In the genomic region with DNA sequence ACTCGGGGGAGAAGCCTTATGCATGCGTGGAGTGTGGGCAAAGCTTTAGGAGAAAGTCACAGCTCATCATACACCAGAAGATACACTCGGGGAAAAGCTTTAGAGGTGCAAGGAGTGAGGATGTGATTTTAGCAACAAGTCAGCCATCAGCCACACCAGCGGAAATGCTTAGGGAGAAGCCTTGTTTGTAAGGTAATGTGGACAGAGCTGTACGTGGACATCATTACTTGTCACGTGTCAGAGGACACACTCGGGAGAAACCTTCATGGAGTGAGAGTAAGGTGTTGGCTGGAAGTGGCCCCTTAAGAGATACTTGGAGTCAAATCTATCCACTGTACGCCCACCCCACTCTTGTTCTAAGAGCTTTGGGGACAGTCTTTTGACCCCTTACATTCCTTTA, we compare ENCODE assay signal across 17 cellular contexts. TPM values are rescaled to one million over a fixed set of nuclear protein-coding genes. Genes with fewer than 3 reads are reported as not detected.
A peak's percentile ranks its signal among the peaks of the same experiment; 100 is the strongest.
DNase-seq lines count a peak whose midpoint lies in the region; ATAC-seq and TF ChIP-seq lines count a peak whose summit lies in the region.
"Had no signal": no experiment of that assay in that cellular context is flagged by ENCODE, and none has a peak within 500 bp of the region (broad histone marks: within the 10 kb centered on the region; RNA-seq: fewer than 3 reads in every experiment).

No MANE protein-coding gene starts in this region.

- no peak for TF ChIP-seq CTCF in activated CD8-positive, alpha-beta T cell treated with anti-CD3 and anti-CD28 coated beads for 36 hours (IDR thresholded peaks at IDR 0.05)

- peak overlapping the region; percentile 99 for H3K27ac ChIP-seq in epithelial cell of prostate
- H3K27ac ChIP-seq: neutrophil, right lobe of liver, SK-N-MC had no signal

- intact Hi-C loops in activated CD8-positive, alpha-beta T cell treated with anti-CD3 and anti-CD28 coated beads for 36 hours (cut with micrococcal nuclease) = no loop called here

- peak overlapping the region; percentile 63 for H3K4me3 Mint-ChIP-seq in activated T-cell treated with anti-CD3 and anti-CD28 coated beads, Interleukin-2, amount 50 U/mL, for 24 hours
- H3K4me3 Mint-ChIP-seq in activated CD8-positive, alpha-beta T cell treated with anti-CD3 and anti-CD28 coated beads for 36 hours = peak overlapping the region; percentile 56
- peak overlapping the region; percentile 73 to 75 for H3K4me3 Mint-ChIP-seq in stimulated activated naive CD8-positive, alpha-beta T cell treated with anti-CD3 and anti-CD28 coated beads, Interleukin-15, amount 100 ng/mL, for 72 hours

- no peaks in the 10 kb centered on the region for H3K27me3 Mint-ChIP-seq in activated T-cell treated with anti-CD3 and anti-CD28 coated beads, Interleukin-2, amount 50 U/mL, for 24 hours
- no peaks in the 10 kb centered on the region for H3K27me3 Mint-ChIP-seq in activated CD8-positive, alpha-beta T cell treated with anti-CD3 and anti-CD28 coated beads for 36 hours
- no peaks in the 10 kb centered on the region for H3K27me3 Mint-ChIP-seq in stimulated activated naive CD8-positive, alpha-beta T cell treated with anti-CD3 and anti-CD28 coated beads, Interleukin-15, amount 100 ng/mL, for 72 hours
- H3K27me3 Mint-ChIP-seq: effector memory CD8-positive, alpha-beta T cell; IgD-negative memory B cell had no signal

- ATAC-seq in activated CD8-positive, alpha-beta T cell treated with anti-CD3 and anti-CD28 coated beads for 36 hours = no peak
- no peak for ATAC-seq in stimulated activated naive CD8-positive, alpha-beta T cell treated with anti-CD3 and anti-CD28 coated beads, Interleukin-15, amount 100 ng/mL, for 72 hours
- no peak for ATAC-seq in HG03460 (IDR thresholded peaks at IDR 0.05; ENCODE audit: unreplicated experiment)
- no peak for ATAC-seq in HG03175 (IDR thresholded peaks at IDR 0.05; ENCODE audit: unreplicated experiment)
- no peak for ATAC-seq in activated CD4-positive, CD25-positive, alpha-beta regulatory T cell treated with anti-CD3 and anti-CD28 coated beads, Interleukin-2, amount 50 U/mL, for 24 hours
- ATAC-seq: effector memory CD8-positive, alpha-beta T cell; right lobe of liver had no signal

- CTCF ChIA-PET in activated CD8-positive, alpha-beta T cell treated with anti-CD3 and anti-CD28 coated beads for 36 hours (lab: Charles Lee) = interaction anchor here (1.0 to 6.2 kb wide), 12 partner anchors 9 to 366 kb away, joined by 3 to 135 read pairs (median 6); a partner anchor contains a TSS

- peaks cover 55% of the 10 kb centered on the region for H3K4me1 Mint-ChIP-seq in activated T-cell treated with anti-CD3 and anti-CD28 coated beads, Interleukin-2, amount 50 U/mL, for 24 hours (ENCODE audit: low read depth)
- H3K4me1 Mint-ChIP-seq in activated CD8-positive, alpha-beta T cell treated with anti-CD3 and anti-CD28 coated beads for 36 hours (ENCODE audit: low read depth) = peaks cover 42% of the 10 kb centered on the region
- H3K4me1 Mint-ChIP-seq in stimulated activated naive CD8-positive, alpha-beta T cell treated with anti-CD3 and anti-CD28 coated beads, Interleukin-15, amount 100 ng/mL, for 72 hours = peaks cover 47% of the 10 kb centered on the region

- H3K27ac Mint-ChIP-seq in activated T-cell treated with anti-CD3 and anti-CD28 coated beads, Interleukin-2, amount 50 U/mL, for 24 hours = peak overlapping the region; percentile 98
- H3K27ac Mint-ChIP-seq in activated CD8-positive, alpha-beta T cell treated with anti-CD3 and anti-CD28 coated beads for 36 hours = peak overlapping the region; percentile 98
- peak overlapping the region; percentile 22 to 95 for H3K27ac Mint-ChIP-seq in stimulated activated naive CD8-positive, alpha-beta T cell treated with anti-CD3 and anti-CD28 coated beads, Interleukin-15, amount 100 ng/mL, for 72 hours

- peaks cover 60% of the 10 kb centered on the region for H3K36me3 Mint-ChIP-seq in activated T-cell treated with anti-CD3 and anti-CD28 coated beads, Interleukin-2, amount 50 U/mL, for 24 hours (ENCODE audit: low read depth)
- H3K36me3 Mint-ChIP-seq in activated CD8-positive, alpha-beta T cell treated with anti-CD3 and anti-CD28 coated beads for 36 hours (ENCODE audit: low read depth) = peaks cover 49% of the 10 kb centered on the region

- POLR2A ChIA-PET in activated CD8-positive, alpha-beta T cell treated with anti-CD3 and anti-CD28 coated beads for 36 hours (lab: Charles Lee) = interaction anchor here (1.0 to 3.0 kb wide), 12 partner anchors 10 to 177 kb away, joined by 3 to 28 read pairs (median 6); a partner anchor contains a TSS

- no peak for DNase-seq in activated T-cell treated with anti-CD3 and anti-CD28 coated beads, Interleukin-2, amount 50 U/mL, for 24 hours
- DNase-seq in activated T-cell treated with anti-CD3 and anti-CD28 coated beads, Interleukin-2, amount 50 U/mL, for 1 hour = no peak
- no peak for DNase-seq in activated CD8-positive, alpha-beta T cell treated with anti-CD3 and anti-CD28 coated beads for 36 hours
- no peak for DNase-seq in epithelial cell of prostate (ENCODE audit: low read depth, low spot score)
- DNase-seq in stimulated activated naive CD8-positive, alpha-beta T cell treated with anti-CD3 and anti-CD28 coated beads, Interleukin-15, amount 100 ng/mL, for 72 hours = no peak
- DNase-seq: effector memory CD8-positive, alpha-beta T cell; NCI-H226; right lobe of liver; WERI-Rb-1 had no signal

- H3K9me3 Mint-ChIP-seq in activated T-cell treated with anti-CD3 and anti-CD28 coated beads, Interleukin-2, amount 50 U/mL, for 24 hours = no peaks in the 10 kb centered on the region
- H3K9me3 Mint-ChIP-seq in activated CD8-positive, alpha-beta T cell treated with anti-CD3 and anti-CD28 coated beads for 36 hours = no peaks in the 10 kb centered on the region
- no peaks in the 10 kb centered on the region for H3K9me3 Mint-ChIP-seq in stimulated activated naive CD8-positive, alpha-beta T cell treated with anti-CD3 and anti-CD28 coated beads, Interleukin-15, amount 100 ng/mL, for 72 hours
- H3K9me3 Mint-ChIP-seq: effector memory CD8-positive, alpha-beta T cell; IgD-negative memory B cell had no signal

RNA-seq across cellular contexts. Expression of a gene that starts 28.7 kb away (rescaled TPM):
- total RNA-seq in activated CD8-positive, alpha-beta T cell treated with anti-CD3 and anti-CD28 coated beads for 36 hours = 10 to 100 TPM; 30.4 to 32.8 TPM

RNA-seq across cellular contexts. Expression of a gene that starts 31.6 kb away (rescaled TPM):
- 10 to 100 TPM; 23.2 to 31.0 TPM for total RNA-seq in activated CD8-positive, alpha-beta T cell treated with anti-CD3 and anti-CD28 coated beads for 36 hours

RNA-seq across cellular contexts. Expression of a gene that starts 46.3 kb away (rescaled TPM):
- not detected for total RNA-seq in activated CD8-positive, alpha-beta T cell treated with anti-CD3 and anti-CD28 coated beads for 36 hours
- total RNA-seq: frontal cortex, vagina had no signal
